Comparison of ENCODE assay signal across 10 cellular contexts in the genomic region with DNA sequence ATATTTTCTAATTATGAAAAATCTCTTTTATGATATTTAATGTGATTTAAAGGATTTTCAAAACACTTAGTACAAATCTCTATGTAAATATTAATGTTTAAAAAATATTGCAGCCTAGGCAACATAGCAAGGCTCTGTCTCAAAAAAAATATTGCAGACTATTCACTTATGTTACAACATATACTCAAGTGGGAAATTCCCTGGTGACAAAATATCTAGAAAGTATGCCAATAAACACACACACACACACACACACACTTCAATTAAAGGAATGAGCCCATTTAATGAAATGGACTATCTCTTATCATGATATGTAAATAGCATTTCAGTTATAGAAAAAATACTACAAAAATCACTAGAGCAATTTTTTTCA.
DNase-seq lines count a peak whose midpoint lies in the region; ATAC-seq and TF ChIP-seq lines count a peak whose summit lies in the region.
"Had no signal": no experiment of that assay in that cellular context is flagged by ENCODE, and none has a peak within 500 bp of the region (broad histone marks: within the 10 kb centered on the region; RNA-seq: fewer than 3 reads in every experiment).

No MANE protein-coding gene starts in this region.

- no peak overlapping the region for H3K27ac ChIP-seq in CD4-positive, CD25-positive, alpha-beta regulatory T cell (ENCODE audit: insufficient read depth, low read length, poor library complexity, severe bottlenecking)

- H3K4me3 Mint-ChIP-seq in CD4-positive, CD25-positive, alpha-beta regulatory T cell: peak overlapping the region in 2 of 4 donors; percentile 63 to 85
- H3K4me3 Mint-ChIP-seq in IgD-negative memory B cell (peak overlapping the region; percentile 91 to 96 (median 93)), naive B cell (peak overlapping the region; percentile 78 to 99 (median 92))

- peaks cover 0 to 3% (median 0%) of the 10 kb centered on the region in 7 donors for H3K9me3 Mint-ChIP-seq in CD4-positive, CD25-positive, alpha-beta regulatory T cell
- H3K9me3 Mint-ChIP-seq in IgD-negative memory B cell (no peaks in the 10 kb centered on the region), naive B cell (peaks cover 0 to 3% (median 0%) of the 10 kb centered on the region in 7 donors)
- H3K9me3 Mint-ChIP-seq: T-helper 2 cell treated with Interferon-gamma antibody and Interleukin-4, amounts not matched to agents 5 μg/mL and 100 μg/mL, for 36 hours had no signal

- no peak overlapping the region for H3K4me3 ChIP-seq in CD4-positive, CD25-positive, alpha-beta regulatory T cell (ENCODE audit: low read depth, low read length)
- H3K4me3 ChIP-seq in choroid plexus epithelial cell (ENCODE audit: low read depth, low read length): no peak overlapping the region

- TF ChIP-seq CTCF in choroid plexus epithelial cell (conservative IDR thresholded peaks at IDR 0.05; ENCODE audit: low read depth, low read length) (no peak), GM10248 (IDR thresholded peaks at IDR 0.05; ENCODE audit: control extremely low read depth, extremely low read depth, low read depth, missing control alignments) (no peak)

- H3K27ac Mint-ChIP-seq in CD4-positive, CD25-positive, alpha-beta regulatory T cell: peak overlapping the region in 2 of 3 donors; percentile 84 to 93
- H3K27ac Mint-ChIP-seq in IgD-negative memory B cell (peak overlapping the region; percentile 99 to 100 (median 99)), naive B cell (peak overlapping the region; percentile 99 to 100 (median 100))
- H3K27ac Mint-ChIP-seq: T-helper 2 cell treated with Interferon-gamma antibody and Interleukin-4, amounts not matched to agents 5 μg/mL and 100 μg/mL, for 36 hours had no signal

- POLR2A ChIA-PET in GM10248 (lab: Yijun Ruan, JAX): interaction anchor here (0.7 to 4.3 kb wide), 5 partner anchors 12 to 256 kb away, joined by 4 to 20 read pairs (median 12); no protein-coding TSS in a partner anchor

- no peaks in the 10 kb centered on the region for H3K36me3 ChIP-seq in CD4-positive, CD25-positive, alpha-beta regulatory T cell (ENCODE audit: control insufficient read depth, insufficient read depth, low read length)

- H3K4me1 Mint-ChIP-seq in CD4-positive, CD25-positive, alpha-beta regulatory T cell: peaks cover 13 to 32% (median 22%) of the 10 kb centered on the region in 4 donors
- H3K4me1 Mint-ChIP-seq in IgD-negative memory B cell: peaks cover 66 to 81% (median 66%) of the 10 kb centered on the region in 3 donors
- peaks cover 61 to 81% (median 72%) of the 10 kb centered on the region in 3 donors for H3K4me1 Mint-ChIP-seq in naive B cell

- no peak for ATAC-seq in CD4-positive, CD25-positive, alpha-beta regulatory T cell (ENCODE audit: low read depth in 2 of 2)
- peak; percentile 11 to 17 for ATAC-seq in naive B cell (ENCODE audit: low read depth in 2 of 2)
- ATAC-seq in GM19035 (IDR thresholded peaks at IDR 0.05; ENCODE audit: unreplicated experiment): no peak

- H3K27me3 ChIP-seq in CD4-positive, CD25-positive, alpha-beta regulatory T cell (ENCODE audit: control insufficient read depth, insufficient read depth, low read length): no peaks in the 10 kb centered on the region

- CTCF ChIA-PET in GM10248 (lab: Yijun Ruan, JAX): interaction anchor here (1.2 to 6.5 kb wide), 5 partner anchors 10 to 228 kb away, joined by 3 to 37 read pairs (median 4); no protein-coding TSS in a partner anchor

- peaks cover 19% of the 10 kb centered on the region for H3K4me1 ChIP-seq in CD4-positive, CD25-positive, alpha-beta regulatory T cell (ENCODE audit: control insufficient read depth, insufficient read depth, low read length, poor library complexity, severe bottlenecking)

- H3K9me3 ChIP-seq in CD4-positive, CD25-positive, alpha-beta regulatory T cell (ENCODE audit: control insufficient read depth in 2 of 2, low read length in 2 of 2): no peaks in the 10 kb centered on the region

- no peaks in the 10 kb centered on the region for H3K36me3 Mint-ChIP-seq in CD4-positive, CD25-positive, alpha-beta regulatory T cell
- no peaks in the 10 kb centered on the region for H3K36me3 Mint-ChIP-seq in IgD-negative memory B cell
- no peaks in the 10 kb centered on the region for H3K36me3 Mint-ChIP-seq in naive B cell

- DNase-seq in CD4-positive, CD25-positive, alpha-beta regulatory T cell: no peak
- peak; percentile 91 for DNase-seq in choroid plexus epithelial cell (ENCODE audit: low read depth)
- no peak for DNase-seq in naive B cell
- no peak for DNase-seq in DMS79 treated with DMSO at 0.1 percent for 48 hours (lab: John Stamatoyannopoulos, UW)
- no peak for DNase-seq in COR-L47 (lab: John Stamatoyannopoulos, UW)
- no peak for DNase-seq in GM10248 (ENCODE audit: extremely low spot score)
- DNase-seq: NCI-H774 had no signal

- no peaks in the 10 kb centered on the region for H3K27me3 Mint-ChIP-seq in CD4-positive, CD25-positive, alpha-beta regulatory T cell
- H3K27me3 Mint-ChIP-seq in IgD-negative memory B cell (peaks cover 4% of the 10 kb centered on the region), naive B cell (no peaks in the 10 kb centered on the region)

Comparison
In these comparisons a context has a peak if more than half of its experiments do, and no peak if none do; other contexts are left out.
1. ATAC-seq: peak in naive B cell (2 of 2); none in CD4-positive, CD25-positive, alpha-beta regulatory T cell (0 of 2) and GM19035 (single experiment).
2. Peak in every context shown above with its lines, with median percentiles within 50 percentile points of each other: H3K27ac Mint-ChIP-seq.